Comparison of ENCODE assay signal across 10 cellular contexts in genomic region chr15:60390231-60390630, GRCh38. TPM values are rescaled to one million over a fixed set of nuclear protein-coding genes. Genes with fewer than 3 reads are reported as not detected.
DNase-seq lines count a peak whose midpoint lies in the region; FAIRE-seq and TF ChIP-seq lines count a peak whose summit lies in the region.
"Had no signal": no experiment of that assay in that cellular context is flagged by ENCODE, and none has a peak within 500 bp of the region (broad histone marks: within the 10 kb centered on the region; RNA-seq: fewer than 3 reads in every experiment).

No MANE protein-coding gene starts in this region.

- no peak for FAIRE-seq in astrocyte (lab: Jason Lieb, UNC)

- peak overlapping the region; percentile 91 for H3K4me2 ChIP-seq in astrocyte (ENCODE audit: low read length)

- TF ChIP-seq CTCF in astrocyte (IDR thresholded peaks at IDR 0.05; ENCODE audit: insufficient read depth, low read depth, low read length) (no peak), glutamatergic neuron (IDR thresholded peaks at IDR 0.05; ENCODE audit: partially characterized antibody, unreplicated experiment) (no peak), stomach (IDR thresholded peaks at IDR 0.05) (no peak)

- H3K9me3 ChIP-seq in astrocyte (ENCODE audit: insufficient read depth, low read depth, low read length) (no peaks in the 10 kb centered on the region), stomach (no peaks in the 10 kb centered on the region)

- H3K79me2 ChIP-seq in astrocyte (ENCODE audit: insufficient read depth, low read length): peaks cover 100% of the 10 kb centered on the region

- H3K4me3 ChIP-seq in astrocyte (ENCODE audit: insufficient read depth, low read depth, low read length) (peak overlapping the region; percentile 97), stomach (no peak overlapping the region)

- H3K36me3 Mint-ChIP-seq in astrocyte (ENCODE audit: low read depth, unreplicated experiment): peaks cover 2% of the 10 kb centered on the region
- H3K36me3 Mint-ChIP-seq in glutamatergic neuron (ENCODE audit: unreplicated experiment): peaks cover 16% of the 10 kb centered on the region
- H3K36me3 Mint-ChIP-seq: IgD-negative memory B cell had no signal

- H2AFZ ChIP-seq in astrocyte (ENCODE audit: low read depth, low read length): no peak overlapping the region

- H3K4me1 ChIP-seq in astrocyte (ENCODE audit: insufficient read depth, low read length) (peaks cover 71% of the 10 kb centered on the region), stomach (peaks cover 62 to 99% (median 78%) of the 10 kb centered on the region in 4 donors)

- H3K9ac ChIP-seq in astrocyte (ENCODE audit: low read length): peak overlapping the region; percentile 99

- WGBS in stomach, 5 donors: 74 to 78% (median 76%) methylated on average over 6 of the region's 6 CpGs

- no peaks in the 10 kb centered on the region for H3K27me3 Mint-ChIP-seq in astrocyte (ENCODE audit: low read depth, unreplicated experiment)
- H3K27me3 Mint-ChIP-seq in glutamatergic neuron (ENCODE audit: unreplicated experiment): peaks cover 15% of the 10 kb centered on the region
- H3K27me3 Mint-ChIP-seq: IgD-negative memory B cell had no signal

- H3K9me3 Mint-ChIP-seq in astrocyte (ENCODE audit: unreplicated experiment): no peaks in the 10 kb centered on the region
- peaks cover 8% of the 10 kb centered on the region for H3K9me3 Mint-ChIP-seq in glutamatergic neuron (ENCODE audit: unreplicated experiment)
- H3K9me3 Mint-ChIP-seq: IgD-negative memory B cell, neural crest cell had no signal

- H4K20me1 ChIP-seq in astrocyte (ENCODE audit: insufficient read depth, low read length): peaks cover 95% of the 10 kb centered on the region

- TF ChIP-seq EP300 in stomach (IDR thresholded peaks at IDR 0.05): no peak

- no peak for TF ChIP-seq POLR2A in stomach (IDR thresholded peaks at IDR 0.05)

- H3K36me3 ChIP-seq in astrocyte (ENCODE audit: insufficient read depth, low read length): peaks cover 50% of the 10 kb centered on the region
- peaks cover 0 to 16% (median 7%) of the 10 kb centered on the region in 4 donors for H3K36me3 ChIP-seq in stomach

- DNase-seq in HT-29 (ENCODE audit: low spot score) (peak; percentile 21), astrocyte (ENCODE audit: low read depth) (no peak), glutamatergic neuron (no peak), stomach (no peak), NCI-H187 (lab: John Stamatoyannopoulos, UW) (no peak), NCI-H2171 treated with DMSO at 0.1 percent for 48 hours (lab: John Stamatoyannopoulos, UW) (no peak), iPS-NIHi7 (ENCODE audit: extremely low spot score) (no peak)
- no peak for DNase-seq in activated naive CD4-positive, alpha-beta T cell treated with Interleukin-2 at 50 U/mL for 16 hours

- intact Hi-C loops in stomach (cut with DNase I; ENCODE audit: low total_unique reads): no loop called here

- H3K27ac Mint-ChIP-seq in astrocyte (ENCODE audit: unreplicated experiment) (peak overlapping the region; percentile 70), glutamatergic neuron (ENCODE audit: unreplicated experiment) (peak overlapping the region; percentile 30)

- H3K4me1 Mint-ChIP-seq in astrocyte (ENCODE audit: low read depth, unreplicated experiment) (peaks cover 65% of the 10 kb centered on the region), glutamatergic neuron (ENCODE audit: low read depth, unreplicated experiment) (peaks cover 62% of the 10 kb centered on the region)

- H3K27ac ChIP-seq in astrocyte (ENCODE audit: low read depth, low read length) (peak overlapping the region; percentile 98), stomach (peak overlapping the region in 4 of 5 donors; percentile 97 to 99 (median 98))

- H3K27me3 ChIP-seq in astrocyte (ENCODE audit: insufficient read depth, low read length) (no peaks in the 10 kb centered on the region), stomach (no peaks in the 10 kb centered on the region)

- H3K4me3 Mint-ChIP-seq in astrocyte (ENCODE audit: unreplicated experiment): peak overlapping the region; percentile 76
- peak overlapping the region; percentile 45 for H3K4me3 Mint-ChIP-seq in glutamatergic neuron (ENCODE audit: unreplicated experiment)

RNA-seq across cellular contexts. Expression of gene ANXA2, which starts 7.6 kb away (rescaled TPM):
- total RNA-seq in HT-29 (2014; rRNA removed; shearing (Covaris generic)): 1,535 and 1,670 TPM in 2 replicates
- total RNA-seq in astrocyte (2,269 and 2,599 TPM in 2 replicates), glutamatergic neuron (ENCODE audit: unreplicated experiment) (925 TPM), stomach (1,000 to 10,000 TPM in 1 of 5 donors, 100 to 1,000 TPM in 4; 292 to 1,332 (median 460) TPM)
- polyA plus RNA-seq in stomach: 100 to 1,000 TPM; 600 to 928 (median 774) TPM
